In genomic region chr4:51872283-51872997, GRCh38 we compare ENCODE assay signal across 23 cellular contexts. TPM values are rescaled to one million over a fixed set of nuclear protein-coding genes. Genes with fewer than 3 reads are reported as not detected.
DNase-seq lines count a peak whose midpoint lies in the region; ATAC-seq and TF ChIP-seq lines count a peak whose summit lies in the region.
"Had no signal": no experiment of that assay in that cellular context is flagged by ENCODE, and none has a peak within 500 bp of the region (broad histone marks: within the 10 kb centered on the region; RNA-seq: fewer than 3 reads in every experiment).

No MANE protein-coding gene starts in this region.

- intact Hi-C loops in gastrocnemius medialis (cut with DNase I; ENCODE audit: low total_unique reads), result no loop called here

- no peaks in the 10 kb centered on the region for H3K27me3 ChIP-seq in gastrocnemius medialis
- H3K27me3 ChIP-seq: BLaER1 treated with 17β-estradiol and CSF1 and Interleukin-3, amounts not matched to agents 10 nM and 100 nM had no signal

- TF ChIP-seq CTCF in endothelial cell (IDR thresholded peaks at IDR 0.05; ENCODE audit: unreplicated experiment) (no peak), nephron progenitor cell (IDR thresholded peaks at IDR 0.05) (no peak), gastrocnemius medialis (IDR thresholded peaks at IDR 0.05 in 4 of 5, conservative IDR thresholded peaks at IDR 0.05 in 1 of 5) (no peak)

- H3K27me3 Mint-ChIP-seq in endothelial cell (ENCODE audit: unreplicated experiment) (no peaks in the 10 kb centered on the region), nephron progenitor cell (ENCODE audit: low read depth, poor library complexity) (peaks cover 4% of the 10 kb centered on the region)
- H3K27me3 Mint-ChIP-seq in activated T-cell treated with anti-CD3 and anti-CD28 coated beads, Interleukin-2, amount 50 U/mL, for 24 hours, result no peaks in the 10 kb centered on the region
- H3K27me3 Mint-ChIP-seq: CD4-positive, alpha-beta T cell had no signal

- TF ChIP-seq POLR2A in gastrocnemius medialis (IDR thresholded peaks at IDR 0.05), result no peak

- peaks cover 6% of the 10 kb centered on the region for H3K4me1 Mint-ChIP-seq in endothelial cell (ENCODE audit: unreplicated experiment)
- H3K4me1 Mint-ChIP-seq in nephron progenitor cell, result no peaks in the 10 kb centered on the region
- no peaks in the 10 kb centered on the region for H3K4me1 Mint-ChIP-seq in activated T-cell treated with anti-CD3 and anti-CD28 coated beads, Interleukin-2, amount 50 U/mL, for 24 hours (ENCODE audit: low read depth)

- H3K27ac Mint-ChIP-seq in endothelial cell (ENCODE audit: unreplicated experiment) (peak overlapping the region; percentile 15), nephron progenitor cell (peak overlapping the region; percentile 12)
- H3K27ac Mint-ChIP-seq in activated T-cell treated with anti-CD3 and anti-CD28 coated beads, Interleukin-2, amount 50 U/mL, for 24 hours, result no peak overlapping the region
- H3K27ac Mint-ChIP-seq: CD4-positive, alpha-beta T cell had no signal

- H3K27ac ChIP-seq in gastrocnemius medialis, result peak overlapping the region; percentile 69 to 85 (median 80)
- H3K27ac ChIP-seq: A549; BLaER1 treated with 17β-estradiol and CSF1 and Interleukin-3, amounts not matched to agents 10 nM and 100 nM had no signal

- H3K36me3 Mint-ChIP-seq in endothelial cell (ENCODE audit: low read depth, unreplicated experiment) (peaks cover 30% of the 10 kb centered on the region), nephron progenitor cell (ENCODE audit: low read depth) (peaks cover 78% of the 10 kb centered on the region)
- H3K36me3 Mint-ChIP-seq in activated T-cell treated with anti-CD3 and anti-CD28 coated beads, Interleukin-2, amount 50 U/mL, for 24 hours (ENCODE audit: low read depth), result peaks cover 92% of the 10 kb centered on the region

- H3K9me3 Mint-ChIP-seq in endothelial cell (ENCODE audit: unreplicated experiment) (no peaks in the 10 kb centered on the region), nephron progenitor cell (no peaks in the 10 kb centered on the region)
- peaks cover 6% of the 10 kb centered on the region for H3K9me3 Mint-ChIP-seq in activated T-cell treated with anti-CD3 and anti-CD28 coated beads, Interleukin-2, amount 50 U/mL, for 24 hours

- peak overlapping the region in 1 of 4 donors; percentile 13 for H3K4me3 ChIP-seq in gastrocnemius medialis
- H3K4me3 ChIP-seq: A549; BLaER1 treated with 17β-estradiol and CSF1 and Interleukin-3, amounts not matched to agents 10 nM and 100 nM; K562 had no signal

- DNase-seq in HuH-7 (ENCODE audit: low spot score), result peak; percentile 53
- no peak for DNase-seq in endothelial cell (ENCODE audit: low spot score)
- DNase-seq in nephron progenitor cell, result no peak
- peak; percentile 46 to 80 for DNase-seq in gastrocnemius medialis
- DNase-seq in activated T-cell treated with anti-CD3 and anti-CD28 coated beads, Interleukin-2, amount 50 U/mL, for 24 hours, result no peak
- DNase-seq in retina, result no peak
- no peak for DNase-seq in activated CD4-positive, alpha-beta T cell treated with anti-CD3 and anti-CD28 coated beads, Interleukin-2, amount 50 U/mL, for 1 hour
- DNase-seq: AML-193; CD4-positive, alpha-beta T cell; Kasumi-1; NCI-H1092 treated with DMSO at 0.1 percent for 48 hours; NCI-H1436; NCI-H187; NCI-H2081 treated with DMSO at 0.1 percent for 48 hours; NCI-H2171; NCI-H226; NCI-H510A; NCI-H69; RPMI8226; SHP77 had no signal

- peak; percentile 95 to 98 for ATAC-seq in gastrocnemius medialis
- ATAC-seq: A549, K562 had no signal

- peaks cover 36 to 40% of the 10 kb centered on the region in 2 donors for H3K4me1 ChIP-seq in gastrocnemius medialis
- H3K4me1 ChIP-seq: BLaER1 treated with 17β-estradiol and CSF1 and Interleukin-3, amounts not matched to agents 10 nM and 100 nM had no signal

- H3K9me3 ChIP-seq in gastrocnemius medialis, result no peaks in the 10 kb centered on the region
- H3K9me3 ChIP-seq: A549 had no signal

- no peak overlapping the region for H3K4me3 Mint-ChIP-seq in endothelial cell (ENCODE audit: unreplicated experiment)
- H3K4me3 Mint-ChIP-seq in nephron progenitor cell, result no peak overlapping the region
- no peak overlapping the region for H3K4me3 Mint-ChIP-seq in activated T-cell treated with anti-CD3 and anti-CD28 coated beads, Interleukin-2, amount 50 U/mL, for 24 hours
- H3K4me3 Mint-ChIP-seq: CD4-positive, alpha-beta T cell had no signal

- peaks cover 2 to 39% of the 10 kb centered on the region in 2 donors for H3K36me3 ChIP-seq in gastrocnemius medialis

- in situ Hi-C loops in gastrocnemius medialis (cut with MboI; ENCODE audit: low sequenced_read_pairs in 4 of 4), result no loop called here

RNA-seq across cellular contexts. Expression of gene DCUN1D4, which starts 29.5 kb away (rescaled TPM):
- total RNA-seq in endothelial cell (ENCODE audit: unreplicated experiment) (61.0 TPM), gastrocnemius medialis (10 to 100 TPM; 13.6 to 23.7 (median 18.4) TPM)

Comparison
In these comparisons a context has a peak if more than half of its experiments do, and no peak if none do; other contexts are left out.
1. DNase-seq: peak in HuH-7 (single experiment) and gastrocnemius medialis (2 of 2); none in endothelial cell (single experiment), nephron progenitor cell (single experiment), activated T-cell treated with anti-CD3 and anti-CD28 coated beads, Interleukin-2, amount 50 U/mL, for 24 hours (single experiment), retina (single experiment) and activated CD4-positive, alpha-beta T cell treated with anti-CD3 and anti-CD28 coated beads, Interleukin-2, amount 50 U/mL, for 1 hour (single experiment).